ENCODE assay signal across 1 cellular context in the genomic region with DNA sequence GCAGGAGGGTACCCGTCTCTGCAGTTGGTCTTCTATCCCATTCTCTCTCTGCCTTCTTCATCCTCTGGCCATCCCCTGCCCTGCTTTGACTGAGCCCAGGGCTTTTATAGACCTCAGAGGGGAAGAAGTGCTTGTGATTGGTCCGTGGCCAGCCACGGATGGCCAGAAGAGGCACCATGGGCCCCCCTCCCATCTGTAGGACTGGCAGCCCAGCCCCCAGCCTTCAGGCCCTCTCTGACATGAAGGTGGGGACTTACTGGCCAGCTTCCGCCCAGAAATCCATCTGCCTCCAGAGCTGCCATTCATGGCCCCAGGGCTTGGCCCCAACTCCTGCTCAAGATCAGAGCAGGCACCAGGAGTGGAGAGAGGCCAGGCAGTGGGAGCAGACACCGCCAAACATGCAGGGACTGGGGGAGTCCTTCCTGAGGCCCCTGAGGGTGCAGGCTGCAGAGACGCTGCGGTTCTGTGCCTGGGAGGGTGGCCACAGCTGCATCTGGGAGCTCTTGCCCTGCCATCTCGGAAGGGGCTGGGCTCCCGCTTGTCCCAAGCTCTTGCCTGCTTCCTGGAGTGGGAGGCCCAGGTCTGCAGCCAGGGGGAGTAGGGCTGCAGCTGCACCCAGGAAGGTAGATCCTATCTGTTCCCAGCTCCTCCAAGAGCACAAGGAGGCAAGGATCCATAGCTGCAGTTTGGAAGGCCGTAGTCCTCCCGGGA.
TF ChIP-seq lines count a peak whose summit lies in the region.

No MANE protein-coding gene starts in this region.

TF ChIP-seq in GM23338, 12 proteins besides CTCF, POLR2A, EP300 and RAD21 (continued from another document):
- TF ChIP-seq ZNF462 (CRISPR knock-in tag; IDR thresholded peaks at IDR 0.05) (no peak), JUNB (IDR thresholded peaks at IDR 0.05; ENCODE audit: unreplicated experiment) (no peak), POLR2AphosphoS5 (IDR thresholded peaks at IDR 0.05; ENCODE audit: low read depth) (no peak), CREB1 (CRISPR knock-in tag; IDR thresholded peaks at IDR 0.05; ENCODE audit: low read depth) (no peak)
